ENCODE assay signal across 1 cellular context in genomic region chr2:120312861-120313694, GRCh38.
A peak's percentile ranks its signal among the peaks of the same experiment; 100 is the strongest.
TF ChIP-seq lines count a peak whose summit lies in the region.

No MANE protein-coding gene starts in this region.

TF ChIP-seq in K562, 482 proteins besides CTCF, POLR2A, EP300 and RAD21 (continued from another document and continues in another):
- TF ChIP-seq ZNF830 (CRISPR knock-in tag; IDR thresholded peaks at IDR 0.05) = no peak
- TF ChIP-seq ZNF354B (CRISPR knock-in tag; IDR thresholded peaks at IDR 0.05) = no peak
- TF ChIP-seq ZMIZ1 (IDR thresholded peaks at IDR 0.05; ENCODE audit: low read depth in 2 of 2, low read length in 2 of 2) = 0 out of 4 replicates have a peak, but pooled peaks of 1 of the 2 experiments have one; percentile 16
- TF ChIP-seq PKNOX1 (IDR thresholded peaks at IDR 0.05) = no peak
- TF ChIP-seq MXD1 (CRISPR knock-in tag; IDR thresholded peaks at IDR 0.05; ENCODE audit: borderline replicate concordance, poor library complexity, severe bottlenecking) = no peak
- TF ChIP-seq HIVEP1 (CRISPR knock-in tag; IDR thresholded peaks at IDR 0.05) = no peak
- TF ChIP-seq DEAF1 (CRISPR knock-in tag; IDR thresholded peaks at IDR 0.05) = peak; percentile 93
- TF ChIP-seq STAT6 (CRISPR knock-in tag; IDR thresholded peaks at IDR 0.05) = no peak
- no peak for TF ChIP-seq PTRF (tag; IDR thresholded peaks at IDR 0.05)
- no peak for TF ChIP-seq STAT5B (CRISPR knock-in tag; IDR thresholded peaks at IDR 0.05)
- no peak for TF ChIP-seq ZNF699 (CRISPR knock-in tag; IDR thresholded peaks at IDR 0.05; ENCODE audit: insufficient replicate concordance)
- TF ChIP-seq ZNF174 (CRISPR knock-in tag; IDR thresholded peaks at IDR 0.05) = no peak
- no peak for TF ChIP-seq NR4A1 (CRISPR knock-in tag; IDR thresholded peaks at IDR 0.05)
- no peak for TF ChIP-seq NR4A1 (tag; IDR thresholded peaks at IDR 0.05)
- no peak for TF ChIP-seq GATAD2A (IDR thresholded peaks at IDR 0.05)
- no peak for TF ChIP-seq ELF4 (CRISPR knock-in tag; IDR thresholded peaks at IDR 0.05)
- no peak for TF ChIP-seq C11orf30 (IDR thresholded peaks at IDR 0.05; ENCODE audit: low read depth)
- no peak for TF ChIP-seq ZNF780A (CRISPR knock-in tag; IDR thresholded peaks at IDR 0.05)
- TF ChIP-seq IRF9 (tag; IDR thresholded peaks at IDR 0.05) = no peak
- no peak for TF ChIP-seq CBFA2T3 (IDR thresholded peaks at IDR 0.05)
- 0 out of 2 replicates have a peak, but pooled peaks have one; percentile 18 for TF ChIP-seq TFAP4 (CRISPR knock-in tag; IDR thresholded peaks at IDR 0.05; ENCODE audit: borderline replicate concordance)
- no peak for TF ChIP-seq ZBTB11 (CRISPR knock-in tag; IDR thresholded peaks at IDR 0.05)
- TF ChIP-seq NCOA2 (IDR thresholded peaks at IDR 0.05; ENCODE audit: partially characterized antibody in 2 of 2) = no peak
- no peak for TF ChIP-seq LCOR (CRISPR knock-in tag; IDR thresholded peaks at IDR 0.05)
- no peak for TF ChIP-seq ZNF12 (CRISPR knock-in tag; IDR thresholded peaks at IDR 0.05)
- TF ChIP-seq BCOR (IDR thresholded peaks at IDR 0.05) = no peak
- no peak for TF ChIP-seq RBM14 (IDR thresholded peaks at IDR 0.05; ENCODE audit: borderline replicate concordance, insufficient read depth, low read depth, low read length)
- 0 out of 4 replicates have a peak, but pooled peaks of 1 of the 2 experiments have one; percentile 25 for TF ChIP-seq MNT (conservative IDR thresholded peaks at IDR 0.05)
- TF ChIP-seq THRA (IDR thresholded peaks at IDR 0.05) = no peak
- no peak for TF ChIP-seq TARDBP (IDR thresholded peaks at IDR 0.05)
- no peak for TF ChIP-seq TCF7L2 (IDR thresholded peaks at IDR 0.05; ENCODE audit: low read depth, low read length)
- no peak for TF ChIP-seq SMAD2 (IDR thresholded peaks at IDR 0.05; ENCODE audit: low read depth, low read length)
- no peak for TF ChIP-seq ZKSCAN1 (IDR thresholded peaks at IDR 0.05; ENCODE audit: low read depth, low read length)
- TF ChIP-seq GATA2 (CRISPR knock-in tag; IDR thresholded peaks at IDR 0.05) = no peak
- no peak for TF ChIP-seq BHLHE40 (IDR thresholded peaks at IDR 0.05; ENCODE audit: low read length)
- TF ChIP-seq ZNF277 (CRISPR knock-in tag; IDR thresholded peaks at IDR 0.05; ENCODE audit: borderline replicate concordance) = no peak
- TF ChIP-seq NFE2L1 (tag; IDR thresholded peaks at IDR 0.05; ENCODE audit: borderline replicate concordance, low read depth) = no peak
- TF ChIP-seq BRD9 (IDR thresholded peaks at IDR 0.05; ENCODE audit: low read depth, partially characterized antibody) = no peak
- TF ChIP-seq NRF1 (conservative IDR thresholded peaks at IDR 0.05 in 1 of 2, IDR thresholded peaks at IDR 0.05 in 1 of 2) = no peak
- no peak for TF ChIP-seq FOXA1 (IDR thresholded peaks at IDR 0.05; ENCODE audit: borderline replicate concordance)
- no peak for TF ChIP-seq ZNF408 (CRISPR knock-in tag; IDR thresholded peaks at IDR 0.05; ENCODE audit: low read depth)
- no peak for TF ChIP-seq SNIP1 (IDR thresholded peaks at IDR 0.05; ENCODE audit: low read depth)
- TF ChIP-seq SAFB2 (IDR thresholded peaks at IDR 0.05; ENCODE audit: borderline replicate concordance, low read depth, low read length, severe bottlenecking) = no peak
